In the genomic region with DNA sequence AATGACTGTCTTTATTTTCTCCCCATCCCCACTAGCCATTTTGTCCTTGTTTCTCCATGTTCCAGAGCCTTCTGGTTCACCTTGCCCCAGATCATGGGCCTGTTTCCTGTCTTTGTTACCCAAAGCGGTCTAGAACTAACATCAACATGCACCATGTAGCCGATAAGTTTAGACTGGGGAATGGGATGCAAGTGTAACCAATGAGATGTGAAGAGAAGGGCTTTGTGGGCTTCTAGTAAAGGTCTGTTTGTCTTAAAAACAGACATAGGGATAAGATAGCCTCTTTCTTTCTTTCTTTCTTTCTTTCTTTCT, we compare ENCODE assay signal across 15 cellular contexts. TPM values are rescaled to one million over a fixed set of nuclear protein-coding genes. Genes with fewer than 3 reads are reported as not detected.
A peak's percentile ranks its signal among the peaks of the same experiment; 100 is the strongest.
DNase-seq lines count a peak whose midpoint lies in the region; ATAC-seq and TF ChIP-seq lines count a peak whose summit lies in the region.
"Had no signal": no experiment of that assay in that cellular context is flagged by ENCODE, and none has a peak within 500 bp of the region (broad histone marks: within the 10 kb centered on the region; RNA-seq: fewer than 3 reads in every experiment).

No MANE protein-coding gene starts in this region.

- H4K20me1 ChIP-seq in OCI-LY3 (ENCODE audit: insufficient read depth, low read length) = no peaks in the 10 kb centered on the region

- no peaks in the 10 kb centered on the region for H3K27me3 ChIP-seq in GM06990 (replicated peaks; ENCODE audit: control insufficient read depth, insufficient read depth, low read length)
- no peaks in the 10 kb centered on the region for H3K27me3 ChIP-seq in OCI-LY3 (ENCODE audit: low read depth, low read length)
- no peaks in the 10 kb centered on the region for H3K27me3 ChIP-seq in skeletal muscle tissue (ENCODE audit: control insufficient read depth in 3 of 3, insufficient read depth in 3 of 3, low read length in 3 of 3)
- H3K27me3 ChIP-seq: MG63 had no signal

- H2AFZ ChIP-seq in OCI-LY3 (ENCODE audit: low read depth, low read length) = no peak overlapping the region

- no peaks in the 10 kb centered on the region for H3K27me3 Mint-ChIP-seq in effector memory CD8-positive, alpha-beta T cell

- no peak for TF ChIP-seq CTCF in GM06990 (IDR thresholded peaks at IDR 0.05; ENCODE audit: insufficient read depth, low read length, poor library complexity, severe bottlenecking)
- TF ChIP-seq CTCF in OCI-LY3 (IDR thresholded peaks at IDR 0.05; ENCODE audit: low read depth, low read length) = no peak

- H3K27ac Mint-ChIP-seq in effector memory CD8-positive, alpha-beta T cell = peak overlapping the region in 1 of 2 donors; percentile 100

- no peaks in the 10 kb centered on the region for H3K9me3 ChIP-seq in OCI-LY3 (ENCODE audit: insufficient read depth, low read length)
- no peaks in the 10 kb centered on the region for H3K9me3 ChIP-seq in skeletal muscle tissue (ENCODE audit: control insufficient read depth in 3 of 3, low read length in 3 of 3)
- H3K9me3 ChIP-seq: MG63, thoracic aorta had no signal

- H3K9me3 Mint-ChIP-seq in effector memory CD8-positive, alpha-beta T cell = no peaks in the 10 kb centered on the region

- peaks cover 75 to 81% of the 10 kb centered on the region in 2 donors for H3K4me1 Mint-ChIP-seq in effector memory CD8-positive, alpha-beta T cell (ENCODE audit: low read depth in 2 of 2)

- DNase-seq in GM06990 (ENCODE audit: extremely low read depth, insufficient read length) (no peak), NCI-H1417 treated with DMSO at 0.1 percent for 48 hours (lab: John Stamatoyannopoulos, UW) (no peak), NCI-H1417 (lab: John Stamatoyannopoulos, UW) (no peak)
- DNase-seq in effector memory CD8-positive, alpha-beta T cell = no peak
- DNase-seq: activated CD4-positive, alpha-beta T cell treated with anti-CD3 and anti-CD28 coated beads, Interleukin-2, amount 50 U/mL, for 1 hour; Calu3; MG63; NCI-H510A treated with DMSO at 0.1 percent for 48 hours; SHP77; stimulated activated CD4-positive, alpha-beta T cell treated with anti-CD3 and anti-CD28 coated beads, Interleukin-2, amount 100 ng/mL, for 48 hours had no signal

- H3K4me3 Mint-ChIP-seq in effector memory CD8-positive, alpha-beta T cell = peak overlapping the region; percentile 59 to 81

- H3K4me1 ChIP-seq in OCI-LY3 (ENCODE audit: low read length) (peaks cover 94% of the 10 kb centered on the region), skeletal muscle tissue (ENCODE audit: control insufficient read depth in 3 of 3, insufficient read depth in 3 of 3, low read length in 3 of 3) (peaks cover 12 to 19% (median 18%) of the 10 kb centered on the region in 3 donors)

- H3K4me3 ChIP-seq in GM06990 (replicated peaks; ENCODE audit: low read depth, low read length) = peak overlapping the region; percentile 43
- peak overlapping the region; percentile 47 for H3K4me3 ChIP-seq in OCI-LY3 (ENCODE audit: low read length)
- H3K4me3 ChIP-seq in skeletal muscle tissue (ENCODE audit: low read length in 3 of 3) = no peak overlapping the region
- H3K4me3 ChIP-seq: MG63, thoracic aorta had no signal

- peaks cover 81% of the 10 kb centered on the region for H3K36me3 Mint-ChIP-seq in effector memory CD8-positive, alpha-beta T cell (ENCODE audit: insufficient read depth)

- H3K36me3 ChIP-seq in GM06990 (ENCODE audit: control insufficient read depth, insufficient read depth, low read length) (peaks cover 23% of the 10 kb centered on the region), OCI-LY3 (replicated peaks; ENCODE audit: low read depth, low read length) (peaks cover 52% of the 10 kb centered on the region), skeletal muscle tissue (ENCODE audit: control insufficient read depth in 3 of 3, insufficient read depth in 3 of 3, low read length in 3 of 3) (no peaks in the 10 kb centered on the region)
- H3K36me3 ChIP-seq: MG63, thoracic aorta had no signal

- no peak for ATAC-seq in effector memory CD8-positive, alpha-beta T cell (replicated peaks)
- no peak for ATAC-seq in SK-N-SH treated with all-trans-retinoic acid at 6 μM for 48 hours

- peaks cover 74% of the 10 kb centered on the region for H3K79me2 ChIP-seq in OCI-LY3 (ENCODE audit: low read length)

- peak overlapping the region; percentile 95 for H3K9ac ChIP-seq in OCI-LY3 (ENCODE audit: low read length)
- H3K9ac ChIP-seq in skeletal muscle tissue (ENCODE audit: low read depth in 1 of 3, low read length in 3 of 3) = no peak overlapping the region

- peak overlapping the region; percentile 80 for H3K4me2 ChIP-seq in OCI-LY3 (ENCODE audit: low read length)

- H3K27ac ChIP-seq in OCI-LY3 (ENCODE audit: low read length) (peak overlapping the region; percentile 100), skeletal muscle tissue (ENCODE audit: low read depth, low read length) (peak overlapping the region; percentile 84)

TF ChIP-seq in SK-N-SH treated with all-trans-retinoic acid at 6 μM for 48 hours, 23 proteins besides CTCF, POLR2A, EP300 and RAD21 (continues in another document):
- TF ChIP-seq TOX (CRISPR knock-in tag; IDR thresholded peaks at IDR 0.05; ENCODE audit: borderline replicate concordance) = no peak
- no peak for TF ChIP-seq ARNTL (CRISPR knock-in tag; IDR thresholded peaks at IDR 0.05; ENCODE audit: borderline replicate concordance, low read depth)
- no peak for TF ChIP-seq ZFP3 (CRISPR knock-in tag; IDR thresholded peaks at IDR 0.05)
- no peak for TF ChIP-seq RARB (CRISPR knock-in tag; IDR thresholded peaks at IDR 0.05)
- no peak for TF ChIP-seq BACH2 (CRISPR knock-in tag; IDR thresholded peaks at IDR 0.05; ENCODE audit: borderline replicate concordance)
- no peak for TF ChIP-seq PPARA (CRISPR knock-in tag; IDR thresholded peaks at IDR 0.05; ENCODE audit: borderline replicate concordance)
- no peak for TF ChIP-seq SNAI2 (CRISPR knock-in tag; IDR thresholded peaks at IDR 0.05)
- TF ChIP-seq, protein P1, sequence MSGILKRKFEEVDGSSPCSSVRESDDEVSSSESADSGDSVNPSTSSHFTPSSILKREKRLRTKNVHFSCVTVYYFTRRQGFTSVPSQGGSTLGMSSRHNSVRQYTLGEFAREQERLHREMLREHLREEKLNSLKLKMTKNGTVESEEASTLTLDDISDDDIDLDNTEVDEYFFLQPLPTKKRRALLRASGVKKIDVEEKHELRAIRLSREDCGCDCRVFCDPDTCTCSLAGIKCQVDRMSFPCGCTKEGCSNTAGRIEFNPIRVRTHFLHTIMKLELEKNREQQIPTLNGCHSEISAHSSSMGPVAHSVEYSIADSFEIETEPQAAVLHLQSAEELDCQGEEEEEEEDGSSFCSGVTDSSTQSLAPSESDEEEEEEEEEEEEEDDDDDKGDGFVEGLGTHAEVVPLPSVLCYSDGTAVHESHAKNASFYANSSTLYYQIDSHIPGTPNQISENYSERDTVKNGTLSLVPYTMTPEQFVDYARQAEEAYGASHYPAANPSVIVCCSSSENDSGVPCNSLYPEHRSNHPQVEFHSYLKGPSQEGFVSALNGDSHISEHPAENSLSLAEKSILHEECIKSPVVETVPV (CRISPR knock-in tag; IDR thresholded peaks at IDR 0.05) = no peak
- TF ChIP-seq, protein P2, sequence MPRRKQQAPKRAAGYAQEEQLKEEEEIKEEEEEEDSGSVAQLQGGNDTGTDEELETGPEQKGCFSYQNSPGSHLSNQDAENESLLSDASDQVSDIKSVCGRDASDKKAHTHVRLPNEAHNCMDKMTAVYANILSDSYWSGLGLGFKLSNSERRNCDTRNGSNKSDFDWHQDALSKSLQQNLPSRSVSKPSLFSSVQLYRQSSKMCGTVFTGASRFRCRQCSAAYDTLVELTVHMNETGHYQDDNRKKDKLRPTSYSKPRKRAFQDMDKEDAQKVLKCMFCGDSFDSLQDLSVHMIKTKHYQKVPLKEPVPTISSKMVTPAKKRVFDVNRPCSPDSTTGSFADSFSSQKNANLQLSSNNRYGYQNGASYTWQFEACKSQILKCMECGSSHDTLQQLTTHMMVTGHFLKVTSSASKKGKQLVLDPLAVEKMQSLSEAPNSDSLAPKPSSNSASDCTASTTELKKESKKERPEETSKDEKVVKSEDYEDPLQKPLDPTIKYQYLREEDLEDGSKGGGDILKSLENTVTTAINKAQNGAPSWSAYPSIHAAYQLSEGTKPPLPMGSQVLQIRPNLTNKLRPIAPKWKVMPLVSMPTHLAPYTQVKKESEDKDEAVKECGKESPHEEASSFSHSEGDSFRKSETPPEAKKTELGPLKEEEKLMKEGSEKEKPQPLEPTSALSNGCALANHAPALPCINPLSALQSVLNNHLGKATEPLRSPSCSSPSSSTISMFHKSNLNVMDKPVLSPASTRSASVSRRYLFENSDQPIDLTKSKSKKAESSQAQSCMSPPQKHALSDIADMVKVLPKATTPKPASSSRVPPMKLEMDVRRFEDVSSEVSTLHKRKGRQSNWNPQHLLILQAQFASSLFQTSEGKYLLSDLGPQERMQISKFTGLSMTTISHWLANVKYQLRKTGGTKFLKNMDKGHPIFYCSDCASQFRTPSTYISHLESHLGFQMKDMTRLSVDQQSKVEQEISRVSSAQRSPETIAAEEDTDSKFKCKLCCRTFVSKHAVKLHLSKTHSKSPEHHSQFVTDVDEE (CRISPR knock-in tag; IDR thresholded peaks at IDR 0.05) = no peak
- no peak for TF ChIP-seq OSR1 (CRISPR knock-in tag; IDR thresholded peaks at IDR 0.05)
- no peak for TF ChIP-seq ZNF8 (CRISPR knock-in tag; IDR thresholded peaks at IDR 0.05)
- TF ChIP-seq ESRRG (CRISPR knock-in tag; IDR thresholded peaks at IDR 0.05) = no peak
- TF ChIP-seq ZFP30 (CRISPR knock-in tag; IDR thresholded peaks at IDR 0.05) = no peak
- no peak for TF ChIP-seq GLIS3 (CRISPR knock-in tag; IDR thresholded peaks at IDR 0.05)
- TF ChIP-seq CREB5 (CRISPR knock-in tag; IDR thresholded peaks at IDR 0.05; ENCODE audit: low read depth) = no peak
- no peak for TF ChIP-seq TCF4 (CRISPR knock-in tag; IDR thresholded peaks at IDR 0.05; ENCODE audit: borderline replicate concordance)
- no peak for TF ChIP-seq CSDC2 (CRISPR knock-in tag; IDR thresholded peaks at IDR 0.05)

RNA-seq across cellular contexts. Expression of gene INPP5D, which starts 25.7 kb away (rescaled TPM):
- total RNA-seq in skeletal muscle tissue = 8.4 TPM
- total RNA-seq: Calu3 had no signal

RNA-seq across cellular contexts. Expression of gene NEU2, which starts 53.3 kb away (rescaled TPM):
- not detected for total RNA-seq in skeletal muscle tissue
- total RNA-seq: Calu3, osteoblast, thoracic aorta had no signal

Comparison
In these comparisons a context has a peak if more than half of its experiments do, and no peak if none do; other contexts are left out.
1. H3K4me3 ChIP-seq: peak in GM06990 (single experiment) and OCI-LY3 (single experiment); none in skeletal muscle tissue (0 of 3).